19 cellular contexts compared by ENCODE assay signal in genomic region chr15:72486144-72486543, GRCh38. TPM values are rescaled to one million over a fixed set of nuclear protein-coding genes. Genes with fewer than 3 reads are reported as not detected.
DNase-seq lines count a peak whose midpoint lies in the region; ATAC-seq and TF ChIP-seq lines count a peak whose summit lies in the region.
"Had no signal": no experiment of that assay in that cellular context is flagged by ENCODE, and none has a peak within 500 bp of the region (broad histone marks: within the 10 kb centered on the region; RNA-seq: fewer than 3 reads in every experiment).

No MANE protein-coding gene starts in this region.

- H3K27ac ChIP-seq in uterus = no peak overlapping the region
- H3K27ac ChIP-seq: GM23248, PC-9 had no signal

- no peak for TF ChIP-seq POLR2A in uterus (IDR thresholded peaks at IDR 0.05)

- H3K4me1 ChIP-seq in Loucy (ENCODE audit: insufficient read depth, low read length, poor library complexity, severe bottlenecking) = peaks cover 18% of the 10 kb centered on the region
- H3K4me1 ChIP-seq in uterus = peaks cover 0 to 8% of the 10 kb centered on the region in 2 donors
- H3K4me1 ChIP-seq: BE2C had no signal

- POLR2A ChIA-PET in activated CD4-positive, alpha-beta T cell treated with anti-CD3 and anti-CD28 coated beads for 36 hours (lab: Charles Lee) = no interaction called here

- ATAC-seq in activated CD4-positive, alpha-beta T cell treated with anti-CD3 and anti-CD28 coated beads for 36 hours = peak; percentile 52
- ATAC-seq in natural killer cell (peak in 2 of 3 donors; percentile 24 to 34), HG02852 (IDR thresholded peaks at IDR 0.05; ENCODE audit: unreplicated experiment) (no peak)

- peak overlapping the region; percentile 39 for H3K4me2 ChIP-seq in Loucy (ENCODE audit: low read depth, low read length, poor library complexity, severe bottlenecking)
- H3K4me2 ChIP-seq: PC-9 had no signal

- H2AFZ ChIP-seq in Loucy (ENCODE audit: low read length) = no peak overlapping the region
- H2AFZ ChIP-seq: GM23248, PC-9 had no signal

- peaks cover 21% of the 10 kb centered on the region for H3K36me3 Mint-ChIP-seq in activated CD4-positive, alpha-beta T cell treated with anti-CD3 and anti-CD28 coated beads for 36 hours (ENCODE audit: low read depth)
- H3K36me3 Mint-ChIP-seq in chondrocyte (ENCODE audit: low read depth) = no peaks in the 10 kb centered on the region
- no peaks in the 10 kb centered on the region for H3K36me3 Mint-ChIP-seq in natural killer cell
- peaks cover 0 to 5% (median 0%) of the 10 kb centered on the region in 3 donors for H3K36me3 Mint-ChIP-seq in immature natural killer cell

- intact Hi-C loops in activated CD4-positive, alpha-beta T cell treated with anti-CD3 and anti-CD28 coated beads for 36 hours (cut with DNase I, micrococcal nuclease) = no loop called here
- intact Hi-C loops in natural killer cell (cut with micrococcal nuclease) (loop anchor here (5.0 kb wide), 1 partner anchor 36 kb away; no protein-coding TSS in a partner anchor), uterus (cut with DNase I; ENCODE audit: low total_unique reads) (no loop called here)

- H3K27ac Mint-ChIP-seq in activated CD4-positive, alpha-beta T cell treated with anti-CD3 and anti-CD28 coated beads for 36 hours = no peak overlapping the region
- H3K27ac Mint-ChIP-seq in chondrocyte (ENCODE audit: unreplicated experiment) (peak overlapping the region; percentile 8), natural killer cell (no peak overlapping the region), immature natural killer cell (no peak overlapping the region)
- H3K27ac Mint-ChIP-seq: CD4-positive, alpha-beta memory T cell had no signal

- H3K9me3 ChIP-seq in Loucy (ENCODE audit: insufficient read depth, low read depth, low read length) = no peaks in the 10 kb centered on the region
- H3K9me3 ChIP-seq in uterus = no peaks in the 10 kb centered on the region
- H3K9me3 ChIP-seq: BE2C had no signal

- H3K4me1 Mint-ChIP-seq in activated CD4-positive, alpha-beta T cell treated with anti-CD3 and anti-CD28 coated beads for 36 hours = peaks cover 72% of the 10 kb centered on the region
- peaks cover 40% of the 10 kb centered on the region for H3K4me1 Mint-ChIP-seq in chondrocyte (ENCODE audit: low read depth)
- H3K4me1 Mint-ChIP-seq in natural killer cell = peaks cover 72 to 75% of the 10 kb centered on the region in 2 donors
- H3K4me1 Mint-ChIP-seq in immature natural killer cell = peaks cover 73 to 92% of the 10 kb centered on the region in 2 donors

- H3K9ac ChIP-seq in Loucy (ENCODE audit: low read depth, low read length, poor library complexity, severe bottlenecking) = no peak overlapping the region
- H3K9ac ChIP-seq: GM23248 had no signal

- H4K20me1 ChIP-seq in Loucy (ENCODE audit: insufficient read depth, low read length, poor library complexity, severe bottlenecking) = peaks cover 93% of the 10 kb centered on the region

- H3K27me3 Mint-ChIP-seq in activated CD4-positive, alpha-beta T cell treated with anti-CD3 and anti-CD28 coated beads for 36 hours = no peaks in the 10 kb centered on the region
- no peaks in the 10 kb centered on the region for H3K27me3 Mint-ChIP-seq in chondrocyte (ENCODE audit: low read depth)
- no peaks in the 10 kb centered on the region for H3K27me3 Mint-ChIP-seq in natural killer cell (ENCODE audit: low read depth in 2 of 2)
- H3K27me3 Mint-ChIP-seq in immature natural killer cell (ENCODE audit: low read depth in 3 of 3) = peaks cover 0 to 3% (median 2%) of the 10 kb centered on the region in 3 donors
- H3K27me3 Mint-ChIP-seq: CD4-positive, alpha-beta memory T cell had no signal

- no peak overlapping the region for H3K4me3 Mint-ChIP-seq in activated CD4-positive, alpha-beta T cell treated with anti-CD3 and anti-CD28 coated beads for 36 hours
- H3K4me3 Mint-ChIP-seq in chondrocyte (ENCODE audit: unreplicated experiment) (no peak overlapping the region), natural killer cell (no peak overlapping the region), immature natural killer cell (no peak overlapping the region)

- H3K9me3 Mint-ChIP-seq in activated CD4-positive, alpha-beta T cell treated with anti-CD3 and anti-CD28 coated beads for 36 hours (ENCODE audit: low read depth) = no peaks in the 10 kb centered on the region
- H3K9me3 Mint-ChIP-seq in chondrocyte (ENCODE audit: low read depth) (no peaks in the 10 kb centered on the region), natural killer cell (no peaks in the 10 kb centered on the region), immature natural killer cell (no peaks in the 10 kb centered on the region)

- H3K79me2 ChIP-seq in Loucy (ENCODE audit: insufficient read depth, low read length) = peaks cover 100% of the 10 kb centered on the region

- peaks cover 18% of the 10 kb centered on the region; the same call in 1 of the 2 replicates for H3K36me3 ChIP-seq in Loucy (ENCODE audit: insufficient read depth, low read length)
- H3K36me3 ChIP-seq in uterus = no peaks in the 10 kb centered on the region

- H3K27me3 ChIP-seq in Loucy (ENCODE audit: insufficient read depth, low read length, poor library complexity, severe bottlenecking) = no peaks in the 10 kb centered on the region
- no peaks in the 10 kb centered on the region for H3K27me3 ChIP-seq in uterus
- H3K27me3 ChIP-seq: BE2C had no signal

- no peaks in the 10 kb centered on the region for H3K9me2 ChIP-seq in Loucy (replicated peaks; ENCODE audit: low read depth, low read length)

- no peak overlapping the region for H3K4me3 ChIP-seq in Loucy (ENCODE audit: low read length, poor library complexity, severe bottlenecking)
- H3K4me3 ChIP-seq in uterus = no peak overlapping the region
- H3K4me3 ChIP-seq: GM23248, PC-9 had no signal

- DNase-seq in activated CD4-positive, alpha-beta T cell treated with anti-CD3 and anti-CD28 coated beads for 36 hours = no peak
- no peak for DNase-seq in activated CD4-positive, alpha-beta T cell treated with anti-CD3 and anti-CD28 coated beads for 4 hours
- no peak for DNase-seq in chondrocyte (ENCODE audit: low spot score)
- no peak for DNase-seq in natural killer cell
- no peak for DNase-seq in uterus
- no peak for DNase-seq in immature natural killer cell
- DNase-seq: 8988T; BE2C; Calu3; CD4-positive, alpha-beta memory T cell; DMS79 treated with DMSO at 0.1 percent for 48 hours; GDM1; GM23248; NCI-H1105 treated with DMSO at 0.1 percent for 48 hours; NCI-H1694 treated with DMSO at 0.1 percent for 48 hours; NCI-H69; PC-9 had no signal

- no peak for TF ChIP-seq CTCF in Loucy (conservative IDR thresholded peaks at IDR 0.05; ENCODE audit: low read length)
- no peak for TF ChIP-seq CTCF in chondrocyte (IDR thresholded peaks at IDR 0.05)
- TF ChIP-seq CTCF in natural killer cell (IDR thresholded peaks at IDR 0.05) = no peak
- no peak for TF ChIP-seq CTCF in uterus (IDR thresholded peaks at IDR 0.05)

- H3F3A ChIP-seq in Loucy (ENCODE audit: low read depth) = no peaks in the 10 kb centered on the region

- CTCF ChIA-PET in activated CD4-positive, alpha-beta T cell treated with anti-CD3 and anti-CD28 coated beads for 36 hours (lab: Charles Lee) = interaction anchor here (1.8 kb wide), 1 partner anchor 10 kb away, joined by 9 read pairs; no protein-coding TSS in a partner anchor

RNA-seq across cellular contexts. Expression of gene ARIH1, which starts 12.0 kb away (rescaled TPM):
- 100 to 1,000 TPM; 177 to 195 TPM for total RNA-seq in activated CD4-positive, alpha-beta T cell treated with anti-CD3 and anti-CD28 coated beads for 36 hours
- 150 to 169 TPM (median 164 TPM) in 3 replicates for total RNA-seq in chondrocyte
- 100 to 1,000 TPM; 193 to 212 (median 212) TPM for total RNA-seq in natural killer cell
- total RNA-seq in uterus = 100 to 1,000 TPM in 1 of 4 donors, 10 to 100 TPM in 3; 28.2 to 215 (median 53.7) TPM
- 10 to 100 TPM in 1 of 3 donors, 1 to 10 TPM in 2; 5.8 to 24.3 (median 8.0) TPM for polyA plus RNA-seq in immature natural killer cell
